In the genomic region with DNA sequence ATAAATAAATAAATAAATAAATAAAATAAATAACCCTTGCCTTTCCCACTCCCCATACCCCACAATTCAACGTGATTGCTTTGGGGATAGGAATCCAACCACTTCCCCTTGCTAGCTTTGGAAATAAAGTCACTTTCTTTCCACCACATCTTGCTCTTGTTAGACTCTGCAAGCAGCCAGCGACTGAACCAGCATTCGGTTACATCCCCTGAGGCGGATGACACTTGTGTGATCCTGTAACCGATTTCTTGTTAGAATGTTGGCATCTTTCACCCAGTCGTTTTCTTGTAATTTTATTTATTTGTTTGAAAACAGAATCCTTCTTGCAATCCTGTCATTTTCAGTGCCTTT, we compare ENCODE assay signal across 10 cellular contexts. TPM values are rescaled to one million over a fixed set of nuclear protein-coding genes. Genes with fewer than 3 reads are reported as not detected.
A peak's percentile ranks its signal among the peaks of the same experiment; 100 is the strongest.
DNase-seq lines count a peak whose midpoint lies in the region; ATAC-seq and TF ChIP-seq lines count a peak whose summit lies in the region.
"Had no signal": no experiment of that assay in that cellular context is flagged by ENCODE, and none has a peak within 500 bp of the region (broad histone marks: within the 10 kb centered on the region; RNA-seq: fewer than 3 reads in every experiment).

No MANE protein-coding gene starts in this region.

- peaks cover 0 to 12% of the 10 kb centered on the region in 2 donors for H3K4me1 ChIP-seq in breast epithelium
- peaks cover 8 to 16% (median 14%) of the 10 kb centered on the region in 3 donors for H3K4me1 ChIP-seq in skeletal muscle tissue (ENCODE audit: control insufficient read depth in 3 of 3, insufficient read depth in 3 of 3, low read length in 3 of 3)

- TF ChIP-seq CTCF in breast epithelium (IDR thresholded peaks at IDR 0.05), result no peak

- H3K9me3 ChIP-seq in breast epithelium (no peaks in the 10 kb centered on the region), skeletal muscle tissue (ENCODE audit: control insufficient read depth in 3 of 3, low read length in 3 of 3) (no peaks in the 10 kb centered on the region)
- H3K9me3 ChIP-seq: Peyer's patch had no signal

- TF ChIP-seq POLR2A in breast epithelium (IDR thresholded peaks at IDR 0.05), result no peak

- H3K9ac ChIP-seq in skeletal muscle tissue (ENCODE audit: low read depth in 1 of 3, low read length in 3 of 3), result no peak overlapping the region

- H3K4me3 ChIP-seq in breast epithelium (peak overlapping the region in 1 of 3 donors; percentile 91), skeletal muscle tissue (ENCODE audit: low read length in 3 of 3) (no peak overlapping the region)

- intact Hi-C loops in breast epithelium (cut with DNase I; ENCODE audit: low total_unique reads), result no loop called here

- H3K27ac ChIP-seq in breast epithelium (peak overlapping the region in 1 of 2 donors; percentile 100), skeletal muscle tissue (ENCODE audit: low read depth, low read length) (peak overlapping the region; percentile 70)

- no peaks in the 10 kb centered on the region for H3K27me3 ChIP-seq in breast epithelium
- no peaks in the 10 kb centered on the region for H3K27me3 ChIP-seq in skeletal muscle tissue (ENCODE audit: control insufficient read depth in 3 of 3, insufficient read depth in 3 of 3, low read length in 3 of 3)
- H3K27me3 ChIP-seq: Peyer's patch had no signal

- ATAC-seq in HG03432 (IDR thresholded peaks at IDR 0.05; ENCODE audit: unreplicated experiment) (no peak), GM18519 (IDR thresholded peaks at IDR 0.05; ENCODE audit: low FRiP score, unreplicated experiment) (no peak)

- H3K36me3 ChIP-seq in breast epithelium, result no peaks in the 10 kb centered on the region
- H3K36me3 ChIP-seq in skeletal muscle tissue (ENCODE audit: control insufficient read depth in 3 of 3, insufficient read depth in 3 of 3, low read length in 3 of 3), result no peaks in the 10 kb centered on the region
- H3K36me3 ChIP-seq: Peyer's patch had no signal

- DNase-seq in EL, result peak; percentile 78
- DNase-seq in MV-4-11 (lab: John Stamatoyannopoulos, UW), result peak; percentile 81
- DNase-seq in breast epithelium (ENCODE audit: low spot score in 2 of 2), result peak; percentile 50 to 59
- DNase-seq in cortex of kidney (lab: John Stamatoyannopoulos, UW), result no peak
- DNase-seq: activated B cell treated with CpG ODN at 0.5 μM for 24 hours, NCI-H187 treated with DMSO at 0.1 percent for 48 hours had no signal

RNA-seq across cellular contexts. Expression of a gene that starts 1.6 kb away (rescaled TPM):
- total RNA-seq in breast epithelium (10 to 100 TPM; 61.6 to 76.7 (median 70.8) TPM), skeletal muscle tissue (43.8 TPM)
